Comparison of ENCODE assay signal across 13 cellular contexts in genomic region chr2:135839713-135840112, GRCh38. TPM values are rescaled to one million over a fixed set of nuclear protein-coding genes. Genes with fewer than 3 reads are reported as not detected.
DNase-seq lines count a peak whose midpoint lies in the region; ATAC-seq, FAIRE-seq and TF ChIP-seq lines count a peak whose summit lies in the region.
"Had no signal": no experiment of that assay in that cellular context is flagged by ENCODE, and none has a peak within 500 bp of the region (broad histone marks: within the 10 kb centered on the region; RNA-seq: fewer than 3 reads in every experiment).

No MANE protein-coding gene starts in this region.

- no peaks in the 10 kb centered on the region for H3K79me2 ChIP-seq in astrocyte (ENCODE audit: insufficient read depth, low read length)

- H3K36me3 Mint-ChIP-seq in HFFc6 (ENCODE audit: low read depth) = peaks cover 15% of the 10 kb centered on the region
- H3K36me3 Mint-ChIP-seq in astrocyte (ENCODE audit: low read depth, unreplicated experiment) = no peaks in the 10 kb centered on the region
- peaks cover 38% of the 10 kb centered on the region for H3K36me3 Mint-ChIP-seq in stimulated activated memory B cell treated with anti-CD40 and anti-IgM and Interleukin-4, amounts not matched to agents 10 μg/mL and 1 μg/mL and 100 μg/mL, for 72 hours

- ATAC-seq in left cardiac atrium (peak; percentile 38 to 76), GM18520 (IDR thresholded peaks at IDR 0.05; ENCODE audit: unreplicated experiment) (no peak)
- ATAC-seq in stimulated activated memory B cell treated with anti-CD40 and anti-IgM and Interleukin-4, amounts not matched to agents 10 μg/mL and 1 μg/mL and 100 μg/mL, for 72 hours = no peak

- TF ChIP-seq CTCF in HFFc6 (IDR thresholded peaks at IDR 0.05) (no peak), astrocyte (IDR thresholded peaks at IDR 0.05; ENCODE audit: insufficient read depth, low read depth, low read length) (no peak)

- H3K9me3 ChIP-seq in astrocyte (ENCODE audit: insufficient read depth, low read depth, low read length) = no peaks in the 10 kb centered on the region
- H3K9me3 ChIP-seq: adrenal gland, gastrocnemius medialis, testis had no signal

- H3K9me3 Mint-ChIP-seq in HFFc6 (no peaks in the 10 kb centered on the region), astrocyte (ENCODE audit: unreplicated experiment) (no peaks in the 10 kb centered on the region)
- no peaks in the 10 kb centered on the region for H3K9me3 Mint-ChIP-seq in stimulated activated memory B cell treated with anti-CD40 and anti-IgM and Interleukin-4, amounts not matched to agents 10 μg/mL and 1 μg/mL and 100 μg/mL, for 72 hours
- H3K9me3 Mint-ChIP-seq: activated CD4-positive, alpha-beta T cell treated with anti-CD3 and anti-CD28 coated beads, Interleukin-2, amount 10 ng/mL, durations not matched to agents 7 days and 5 days had no signal

- H3K4me3 Mint-ChIP-seq in HFFc6 (peak overlapping the region; percentile 27; the same call in 1 of the 2 replicates), astrocyte (ENCODE audit: unreplicated experiment) (no peak overlapping the region)
- H3K4me3 Mint-ChIP-seq in stimulated activated memory B cell treated with anti-CD40 and anti-IgM and Interleukin-4, amounts not matched to agents 10 μg/mL and 1 μg/mL and 100 μg/mL, for 72 hours = no peak overlapping the region
- H3K4me3 Mint-ChIP-seq: activated CD4-positive, alpha-beta T cell treated with anti-CD3 and anti-CD28 coated beads, Interleukin-2, amount 10 ng/mL, durations not matched to agents 7 days and 5 days had no signal

- H3K27ac ChIP-seq in astrocyte (ENCODE audit: low read depth, low read length) = no peak overlapping the region
- H3K27ac ChIP-seq: gastrocnemius medialis had no signal

- H3K27ac Mint-ChIP-seq in HFFc6 = peak overlapping the region; percentile 63; the same call in 1 of the 2 replicates
- no peak overlapping the region for H3K27ac Mint-ChIP-seq in astrocyte (ENCODE audit: unreplicated experiment)
- peak overlapping the region; percentile 46 for H3K27ac Mint-ChIP-seq in stimulated activated memory B cell treated with anti-CD40 and anti-IgM and Interleukin-4, amounts not matched to agents 10 μg/mL and 1 μg/mL and 100 μg/mL, for 72 hours
- H3K27ac Mint-ChIP-seq: activated CD4-positive, alpha-beta T cell treated with anti-CD3 and anti-CD28 coated beads, Interleukin-2, amount 10 ng/mL, durations not matched to agents 7 days and 5 days had no signal

- no peaks in the 10 kb centered on the region; the same call in 1 of the 2 replicates for H3K27me3 Mint-ChIP-seq in HFFc6 (ENCODE audit: insufficient read depth)
- H3K27me3 Mint-ChIP-seq in astrocyte (ENCODE audit: low read depth, unreplicated experiment) = no peaks in the 10 kb centered on the region
- no peaks in the 10 kb centered on the region for H3K27me3 Mint-ChIP-seq in stimulated activated memory B cell treated with anti-CD40 and anti-IgM and Interleukin-4, amounts not matched to agents 10 μg/mL and 1 μg/mL and 100 μg/mL, for 72 hours
- H3K27me3 Mint-ChIP-seq: activated CD4-positive, alpha-beta T cell treated with anti-CD3 and anti-CD28 coated beads, Interleukin-2, amount 10 ng/mL, durations not matched to agents 7 days and 5 days had no signal

- H2AFZ ChIP-seq in astrocyte (ENCODE audit: low read depth, low read length) = no peak overlapping the region

- peaks cover 10% of the 10 kb centered on the region for H3K4me1 ChIP-seq in astrocyte (ENCODE audit: insufficient read depth, low read length)
- H3K4me1 ChIP-seq: adrenal gland had no signal

- no peaks in the 10 kb centered on the region for H4K20me1 ChIP-seq in astrocyte (ENCODE audit: insufficient read depth, low read length)

- DNase-seq in HFFc6 (peak; percentile 80), astrocyte (ENCODE audit: low read depth) (peak; percentile 73), left cardiac atrium (no peak), mesenteric fat pad (ENCODE audit: low spot score) (no peak), HUDEP-2 (lab: John Stamatoyannopoulos, UW; ENCODE audit: unreplicated experiment in 76 of 76) (no peak)
- DNase-seq: activated CD4-positive, alpha-beta T cell treated with anti-CD3 and anti-CD28 coated beads, Interleukin-2, amount 10 ng/mL, durations not matched to agents 7 days and 5 days; gastrocnemius medialis; stimulated activated CD4-positive, alpha-beta T cell treated with anti-CD3 and anti-CD28 coated beads, Interleukin-2, amount 100 ng/mL, for 24 hours; testis had no signal

- H3K27me3 ChIP-seq in astrocyte (ENCODE audit: insufficient read depth, low read length) = no peaks in the 10 kb centered on the region
- H3K27me3 ChIP-seq: adrenal gland, gastrocnemius medialis, testis had no signal

- intact Hi-C loops in left cardiac atrium (cut with DNase I) = no loop called here

- no peak overlapping the region for H3K4me3 ChIP-seq in astrocyte (ENCODE audit: insufficient read depth, low read depth, low read length)
- H3K4me3 ChIP-seq: gastrocnemius medialis, testis had no signal

- H3K4me1 Mint-ChIP-seq in HFFc6 (ENCODE audit: low read depth) = peaks cover 32% of the 10 kb centered on the region
- H3K4me1 Mint-ChIP-seq in astrocyte (ENCODE audit: low read depth, unreplicated experiment) = peaks cover 4% of the 10 kb centered on the region
- H3K4me1 Mint-ChIP-seq in stimulated activated memory B cell treated with anti-CD40 and anti-IgM and Interleukin-4, amounts not matched to agents 10 μg/mL and 1 μg/mL and 100 μg/mL, for 72 hours = peaks cover 6% of the 10 kb centered on the region

- H3K4me2 ChIP-seq in astrocyte (ENCODE audit: low read length) = no peak overlapping the region

- H3K36me3 ChIP-seq in astrocyte (ENCODE audit: insufficient read depth, low read length) = peaks cover 4% of the 10 kb centered on the region
- H3K36me3 ChIP-seq: adrenal gland had no signal

- no peak overlapping the region for H3K9ac ChIP-seq in astrocyte (ENCODE audit: low read length)

- FAIRE-seq in astrocyte (lab: Jason Lieb, UNC) = peak; percentile 76
- FAIRE-seq: G401.6 had no signal

RNA-seq across cellular contexts. Expression of gene LCT, which starts 2.7 kb away (rescaled TPM):
- not detected for total RNA-seq in HFFc6 (2021; fragmentation: NEBNext Ultra II Directional; extraction: Animal tissue kit (Norgen Biotek cat#: 25700))
- total RNA-seq in astrocyte (not detected in 2 replicates), left cardiac atrium (not detected), mesenteric fat pad (0.77 TPM)

RNA-seq across cellular contexts. Expression of gene MCM6, which starts 36.5 kb away (rescaled TPM):
- total RNA-seq in HFFc6 (2021; fragmentation: NEBNext Ultra II Directional; extraction: Animal tissue kit (Norgen Biotek cat#: 25700)) = 10 to 100 TPM; 22.5 to 36.0 (median 33.2) TPM
- total RNA-seq in astrocyte (7.8 and 9.5 TPM in 2 replicates), left cardiac atrium (1 to 10 TPM; 7.7 to 9.2 TPM), mesenteric fat pad (16.0 TPM)

Comparison
In these comparisons a context has a peak if more than half of its experiments do, and no peak if none do; other contexts are left out.
1. DNase-seq: peak in HFFc6 (single experiment) and astrocyte (single experiment); none in left cardiac atrium (single experiment), mesenteric fat pad (single experiment) and HUDEP-2 (0 of 76).
2. ATAC-seq: peak in left cardiac atrium (2 of 2); none in stimulated activated memory B cell treated with anti-CD40 and anti-IgM and Interleukin-4, amounts not matched to agents 10 μg/mL and 1 μg/mL and 100 μg/mL, for 72 hours (single experiment) and GM18520 (single experiment).